ENCODE assay signal across 15 cellular contexts in the genomic region with DNA sequence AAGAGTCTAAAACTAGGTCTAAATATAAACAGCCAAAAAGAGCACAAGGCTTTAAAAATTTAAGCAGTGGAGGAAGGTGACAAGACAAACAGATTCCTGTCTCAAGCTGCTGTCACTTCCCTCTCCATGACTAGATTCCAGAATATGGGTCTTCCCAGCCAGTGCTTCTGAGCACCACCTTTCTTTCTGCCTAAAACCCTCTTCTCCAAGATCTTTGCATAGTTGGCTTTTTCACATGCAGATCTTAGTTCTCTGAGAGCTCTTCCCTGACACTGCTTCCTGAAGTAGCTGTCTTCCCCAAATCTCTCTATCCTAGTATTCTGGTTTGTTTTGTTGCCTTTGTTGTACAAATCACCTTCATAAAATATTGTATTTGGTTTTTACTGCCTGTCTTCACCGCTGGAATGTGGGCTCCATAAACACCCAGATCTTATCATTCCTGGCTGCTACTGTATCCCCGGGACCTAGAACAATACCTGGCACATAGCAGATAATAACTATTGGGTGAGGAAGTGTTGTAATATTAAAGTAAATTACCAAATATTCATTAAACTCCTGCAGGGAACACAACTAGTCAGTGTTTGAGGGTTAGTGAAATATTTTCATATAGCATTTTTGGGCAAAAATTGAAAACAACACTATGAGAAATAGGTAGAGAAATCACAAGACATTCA.
DNase-seq lines count a peak whose midpoint lies in the region; ATAC-seq and TF ChIP-seq lines count a peak whose summit lies in the region.
"Had no signal": no experiment of that assay in that cellular context is flagged by ENCODE, and none has a peak within 500 bp of the region (broad histone marks: within the 10 kb centered on the region; RNA-seq: fewer than 3 reads in every experiment).

No MANE protein-coding gene starts in this region.

- H3K27me3 ChIP-seq in left ventricle myocardium inferior (ENCODE audit: low read depth) (no peaks in the 10 kb centered on the region), right atrium auricular region (no peaks in the 10 kb centered on the region), SK-N-SH (ENCODE audit: insufficient read depth) (no peaks in the 10 kb centered on the region), left lung (no peaks in the 10 kb centered on the region)
- H3K27me3 ChIP-seq: BLaER1 treated with 17β-estradiol and CSF1 and Interleukin-3, amounts not matched to agents 10 nM and 100 nM had no signal

- H3K27ac ChIP-seq in left ventricle myocardium inferior (replicated peaks) (peak overlapping the region; percentile 62), right atrium auricular region (no peak overlapping the region), SK-N-SH (ENCODE audit: low read depth in 2 of 2, low read length in 1 of 2) (peak overlapping the region; percentile 14 to 62; a peak in 3 of 4 replicates), left lung (no peak overlapping the region)
- H3K27ac ChIP-seq: BLaER1 treated with 17β-estradiol and CSF1 and Interleukin-3, amounts not matched to agents 10 nM and 100 nM had no signal

- peaks cover 71% of the 10 kb centered on the region for H4K20me1 ChIP-seq in SK-N-SH (ENCODE audit: insufficient read depth)
- H4K20me1 ChIP-seq: BLaER1 treated with 17β-estradiol and CSF1 and Interleukin-3, amounts not matched to agents 10 nM and 100 nM had no signal

- POLR2A ChIA-PET in SK-N-SH (lab: Yijun Ruan, JAX), result no interaction called here

- TF ChIP-seq CTCF in left ventricle myocardium inferior (IDR thresholded peaks at IDR 0.05; ENCODE audit: borderline replicate concordance) (no peak), right atrium auricular region (IDR thresholded peaks at IDR 0.05) (no peak), SK-N-SH (IDR thresholded peaks at IDR 0.05) (no peak), left lung (IDR thresholded peaks at IDR 0.05) (no peak)

- H3K79me2 ChIP-seq in SK-N-SH (ENCODE audit: insufficient read depth), result peaks cover 100% of the 10 kb centered on the region

- no peaks in the 10 kb centered on the region for H3K9me3 Mint-ChIP-seq in activated naive CD8-positive, alpha-beta T cell treated with anti-CD3 and anti-CD28 coated beads for 36 hours

- ATAC-seq in left lung, result no peak
- ATAC-seq: Panc1 had no signal

- no peak overlapping the region for H2AFZ ChIP-seq in SK-N-SH (ENCODE audit: low read depth)

- WGBS in SK-N-SH (ENCODE audit: low lambda C conversion rate), result 24% methylated on average over 2 of the region's 2 CpGs

- no peak overlapping the region for H3K9ac ChIP-seq in SK-N-SH
- H3K9ac ChIP-seq: BLaER1 treated with 17β-estradiol and CSF1 and Interleukin-3, amounts not matched to agents 10 nM and 100 nM had no signal

- no peaks in the 10 kb centered on the region for H3K9me2 ChIP-seq in SK-N-SH

- H3K4me2 ChIP-seq in SK-N-SH, result peak overlapping the region; percentile 62; the same call in 1 of the 2 replicates

- TF ChIP-seq EP300 in SK-N-SH (IDR thresholded peaks at IDR 0.05; ENCODE audit: borderline replicate concordance in 1 of 2, low read depth in 1 of 2, low read length in 1 of 2), result no peak

- no peak for TF ChIP-seq RAD21 in SK-N-SH (IDR thresholded peaks at IDR 0.05; ENCODE audit: low read length)

- H3K9me3 ChIP-seq in left ventricle myocardium inferior (replicated peaks) (no peaks in the 10 kb centered on the region), right atrium auricular region (no peaks in the 10 kb centered on the region), SK-N-SH (no peaks in the 10 kb centered on the region), left lung (no peaks in the 10 kb centered on the region)
- H3K9me3 ChIP-seq: BLaER1 treated with 17β-estradiol and CSF1 and Interleukin-3, amounts not matched to agents 10 nM and 100 nM had no signal

- H3F3A ChIP-seq in SK-N-SH (replicated peaks; ENCODE audit: insufficient read depth), result peaks cover 45% of the 10 kb centered on the region

- H3K4me3 ChIP-seq in left ventricle myocardium inferior (no peak overlapping the region), right atrium auricular region (no peak overlapping the region), SK-N-SH (ENCODE audit: low read depth in 2 of 2, low read length in 1 of 2) (no peak overlapping the region), left lung (no peak overlapping the region)
- H3K4me3 ChIP-seq: BLaER1 treated with 17β-estradiol and CSF1 and Interleukin-3, amounts not matched to agents 10 nM and 100 nM had no signal

- H3K4me1 ChIP-seq in left ventricle myocardium inferior (peaks cover 57% of the 10 kb centered on the region), right atrium auricular region (peaks cover 3 to 23% of the 10 kb centered on the region in 2 donors), SK-N-SH (ENCODE audit: control insufficient read depth in 1 of 2, insufficient read depth in 2 of 2, low read depth in 1 of 2, low read length in 1 of 2) (peaks cover 0 to 20% of the 10 kb centered on the region in 2 experiments; a peak in 1 of 4 replicates), left lung (no peaks in the 10 kb centered on the region)

- no peak overlapping the region for H3K4me3 Mint-ChIP-seq in activated naive CD8-positive, alpha-beta T cell treated with anti-CD3 and anti-CD28 coated beads for 36 hours

- CTCF ChIA-PET in SK-N-SH (lab: Yijun Ruan, JAX), result interaction anchor here (1.5 kb wide), 1 partner anchor 151 kb away, joined by 5 read pairs; a partner anchor contains a TSS

- intact Hi-C loops in left ventricle myocardium inferior (cut with micrococcal nuclease), result no loop called here
- intact Hi-C loops in left lung (cut with DNase I), result no loop called here

- H3K27ac Mint-ChIP-seq in activated naive CD8-positive, alpha-beta T cell treated with anti-CD3 and anti-CD28 coated beads for 36 hours, result no peak overlapping the region

- no peaks in the 10 kb centered on the region for H3K4me1 Mint-ChIP-seq in activated naive CD8-positive, alpha-beta T cell treated with anti-CD3 and anti-CD28 coated beads for 36 hours

- no peaks in the 10 kb centered on the region for H3K36me3 ChIP-seq in left ventricle myocardium inferior
- H3K36me3 ChIP-seq in right atrium auricular region, result no peaks in the 10 kb centered on the region
- H3K36me3 ChIP-seq in SK-N-SH (replicated peaks in 1 of 2; ENCODE audit: control insufficient read depth in 1 of 2, insufficient read depth in 2 of 2, low read length in 1 of 2), result peaks cover 0 to 24% of the 10 kb centered on the region in 2 experiments
- H3K36me3 ChIP-seq in left lung, result no peaks in the 10 kb centered on the region
- H3K36me3 ChIP-seq: BLaER1 treated with 17β-estradiol and CSF1 and Interleukin-3, amounts not matched to agents 10 nM and 100 nM had no signal

- DNase-seq in left ventricle myocardium inferior (no peak), right atrium auricular region (ENCODE audit: low spot score) (no peak), SK-N-SH (no peak), iPS-NIHi11 (ENCODE audit: low spot score) (peak; percentile 49), NCI-H2196 treated with DMSO at 0.1 percent for 48 hours (lab: John Stamatoyannopoulos, UW; ENCODE audit: unreplicated experiment) (no peak), left lung (no peak), SKM-1 (lab: John Stamatoyannopoulos, UW; ENCODE audit: unreplicated experiment) (no peak)
- DNase-seq in activated naive CD8-positive, alpha-beta T cell treated with anti-CD3 and anti-CD28 coated beads for 36 hours, result no peak
- DNase-seq: DMS153, NCI-H2107, NCI-H446, NCI-H748 treated with DMSO at 0.1 percent for 48 hours, SHP77 had no signal

- H3K27me3 Mint-ChIP-seq in activated naive CD8-positive, alpha-beta T cell treated with anti-CD3 and anti-CD28 coated beads for 36 hours, result no peaks in the 10 kb centered on the region

- H3K36me3 Mint-ChIP-seq in activated naive CD8-positive, alpha-beta T cell treated with anti-CD3 and anti-CD28 coated beads for 36 hours, result no peaks in the 10 kb centered on the region

TF ChIP-seq in SK-N-SH, 30 proteins besides CTCF, POLR2A, EP300 and RAD21:
- TF ChIP-seq, protein P1, sequence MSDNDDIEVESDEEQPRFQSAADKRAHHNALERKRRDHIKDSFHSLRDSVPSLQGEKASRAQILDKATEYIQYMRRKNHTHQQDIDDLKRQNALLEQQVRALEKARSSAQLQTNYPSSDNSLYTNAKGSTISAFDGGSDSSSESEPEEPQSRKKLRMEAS (IDR thresholded peaks at IDR 0.05; ENCODE audit: low read depth), result no peak
- 0 out of 2 replicates have a peak, but pooled peaks have one; percentile 14 for TF ChIP-seq TEAD4 (IDR thresholded peaks at IDR 0.05; ENCODE audit: borderline replicate concordance, insufficient read depth)
- no peak for TF ChIP-seq GATA2 (CRISPR knock-in tag; IDR thresholded peaks at IDR 0.05)

Comparison
In these comparisons a context has a peak if more than half of its experiments do, and no peak if none do; other contexts are left out.
1. H3K27ac ChIP-seq: peak in left ventricle myocardium inferior (single experiment) and SK-N-SH (2 of 2); none in right atrium auricular region (0 of 2) and left lung (0 of 2).